In the genomic region with DNA sequence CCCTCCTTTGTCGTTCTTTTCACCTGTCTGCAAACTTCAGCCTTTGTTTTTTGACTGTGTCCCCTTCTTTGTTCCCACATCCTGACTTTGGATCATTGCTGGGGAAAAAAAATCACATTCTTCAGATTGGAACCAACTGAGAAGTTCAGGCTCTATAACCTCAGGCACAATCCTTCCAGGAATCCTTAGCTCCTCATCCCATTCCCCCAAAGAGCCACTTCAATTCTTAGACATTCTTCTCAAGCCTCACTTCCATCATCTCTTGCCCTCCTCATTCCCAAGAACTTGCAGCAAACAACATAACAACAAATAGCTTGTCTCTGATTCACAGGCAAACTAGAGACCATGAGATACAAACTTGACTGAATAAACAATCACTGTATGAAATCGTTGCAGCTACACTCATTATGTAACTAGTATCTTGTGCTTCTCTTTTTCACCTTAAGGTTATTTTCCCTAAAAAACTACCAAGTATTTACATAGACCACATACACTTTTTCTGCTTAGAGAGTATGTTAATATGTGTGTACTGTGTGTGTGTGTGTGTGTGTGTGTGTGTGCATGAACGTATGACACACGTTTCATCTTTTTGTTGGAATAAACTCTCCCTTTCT, we compare ENCODE assay signal across 23 cellular contexts. TPM values are rescaled to one million over a fixed set of nuclear protein-coding genes. Genes with fewer than 3 reads are reported as not detected.
A peak's percentile ranks its signal among the peaks of the same experiment; 100 is the strongest.
DNase-seq lines count a peak whose midpoint lies in the region; ATAC-seq and TF ChIP-seq lines count a peak whose summit lies in the region.
"Had no signal": no experiment of that assay in that cellular context is flagged by ENCODE, and none has a peak within 500 bp of the region (broad histone marks: within the 10 kb centered on the region; RNA-seq: fewer than 3 reads in every experiment).

No MANE protein-coding gene starts in this region.

- BruUV-seq in OCI-LY7 (replicated peaks; lab: Mats Ljungman, UMichigan) (no TSS peak), Calu3 (replicated peaks; lab: Mats Ljungman, UMichigan) (no TSS peak)

- H3K9me2 ChIP-seq in OCI-LY7 (ENCODE audit: insufficient read depth, low read length) = no peaks in the 10 kb centered on the region
- H3K9me2 ChIP-seq in hepatocyte (replicated peaks; ENCODE audit: insufficient read depth) = no peaks in the 10 kb centered on the region
- H3K9me2 ChIP-seq: SK-N-SH had no signal

- intact Hi-C loops in OCI-LY7 (cut with micrococcal nuclease; ENCODE audit: unreplicated experiment) = loop anchor here (10.0 kb wide), 2 partner anchors 345 to 375 kb away; no protein-coding TSS in a partner anchor
- intact Hi-C loops in Calu3 (cut with micrococcal nuclease; ENCODE audit: unreplicated experiment) = loop anchor here (5.0 kb wide), 3 partner anchors 73 to 348 kb away; a partner anchor contains a TSS
- intact Hi-C loops in left ventricle myocardium superior (cut with micrococcal nuclease) = loop anchor here (5.0 kb wide), 1 partner anchor 198 kb away; no protein-coding TSS in a partner anchor

- H3K23ac ChIP-seq in trophoblast cell (ENCODE audit: low read length) = no peak overlapping the region

- H2BK5ac ChIP-seq in trophoblast cell (ENCODE audit: low read depth, low read length, poor library complexity) = no peak overlapping the region

- no peak overlapping the region for H4K12ac ChIP-seq in trophoblast cell (ENCODE audit: low read depth, low read length)

- H2AFZ ChIP-seq in OCI-LY7 (ENCODE audit: low read length) = 0 out of 2 replicates have a peak overlapping the region, but pooled peaks have one; percentile 50
- H2AFZ ChIP-seq in trophoblast cell (ENCODE audit: insufficient read depth, low read length, poor library complexity) = no peak overlapping the region
- H2AFZ ChIP-seq in hepatocyte = no peak overlapping the region

- WGBS in trophoblast cell (ENCODE audit: extremely low coverage, insufficient coverage, insufficient read length) = no CpG with 5 or more reads among the region's 4 CpGs
- WGBS in hepatocyte (ENCODE audit: low lambda C conversion rate, missing lambda C conversion rate) = 68% methylated on average over 4 of the region's 4 CpGs

- TF ChIP-seq CTCF in OCI-LY7 (conservative IDR thresholded peaks at IDR 0.05; ENCODE audit: low read length) = no peak
- no peak for TF ChIP-seq CTCF in Calu3 (IDR thresholded peaks at IDR 0.05; ENCODE audit: unreplicated experiment)
- TF ChIP-seq CTCF in hepatocyte (IDR thresholded peaks at IDR 0.05; ENCODE audit: poor library complexity) = no peak

- no peaks in the 10 kb centered on the region for H3K9me3 Mint-ChIP-seq in Calu3 (ENCODE audit: low read depth, unreplicated experiment)
- H3K9me3 Mint-ChIP-seq: H9 had no signal

- H3K36me3 ChIP-seq in OCI-LY7 (ENCODE audit: insufficient read depth, low read length) (no peaks in the 10 kb centered on the region), trophoblast cell (ENCODE audit: control insufficient read depth in 1 of 2, insufficient read depth in 2 of 2, low read length in 2 of 2) (no peaks in the 10 kb centered on the region), hepatocyte (replicated peaks; ENCODE audit: insufficient read depth, low read depth) (no peaks in the 10 kb centered on the region)

- H3K4me1 ChIP-seq in OCI-LY7 (ENCODE audit: insufficient read depth, low read length, poor library complexity, severe bottlenecking) = peaks cover 14% of the 10 kb centered on the region
- no peaks in the 10 kb centered on the region for H3K4me1 ChIP-seq in trophoblast cell (ENCODE audit: control insufficient read depth in 1 of 2, insufficient read depth in 2 of 2, low read length in 2 of 2)
- no peaks in the 10 kb centered on the region for H3K4me1 ChIP-seq in hepatocyte (ENCODE audit: insufficient read depth)

- peaks cover 6% of the 10 kb centered on the region for H3K4me1 Mint-ChIP-seq in Calu3 (ENCODE audit: low read depth, unreplicated experiment)
- H3K4me1 Mint-ChIP-seq: IgD-negative memory B cell had no signal

- no peak overlapping the region for H2BK120ac ChIP-seq in trophoblast cell (ENCODE audit: insufficient read depth, low read length, poor library complexity)

- H3K27ac ChIP-seq in OCI-LY7 (ENCODE audit: low read depth, low read length, poor library complexity, severe bottlenecking) (no peak overlapping the region), trophoblast cell (ENCODE audit: low read depth, low read length) (no peak overlapping the region), hepatocyte (no peak overlapping the region)

- CTCF ChIA-PET in OCI-LY7 (lab: Charles Lee; ENCODE audit: unreplicated experiment) (interaction anchor here (0.7 kb wide), 1 partner anchor 235 kb away, joined by 3 read pairs; no protein-coding TSS in a partner anchor), Calu3 (lab: Charles Lee) (no interaction called here)

- H3K36me3 Mint-ChIP-seq in Calu3 (ENCODE audit: insufficient read depth, unreplicated experiment) = no peaks in the 10 kb centered on the region
- H3K36me3 Mint-ChIP-seq: IgD-negative memory B cell had no signal

- H4K20me1 ChIP-seq in OCI-LY7 (ENCODE audit: insufficient read depth, low read length) = no peaks in the 10 kb centered on the region
- no peaks in the 10 kb centered on the region for H4K20me1 ChIP-seq in hepatocyte (ENCODE audit: insufficient read depth, poor library complexity, severe bottlenecking)

- H3K9ac ChIP-seq in trophoblast cell (ENCODE audit: low read length) = no peak overlapping the region
- H3K9ac ChIP-seq: SK-N-SH had no signal

- DNase-seq in EH (ENCODE audit: low read depth) (peak; percentile 5), OCI-LY7 (ENCODE audit: low spot score) (no peak), fibroblast of peridontal ligament (ENCODE audit: extremely low read depth) (peak; percentile 6), trophoblast cell (peak; percentile 64 to 86), Calu3 (no peak), left ventricle myocardium superior (no peak), hepatocyte (ENCODE audit: low spot score) (no peak)
- DNase-seq: 8988T, GF-D8, H9, Kasumi-1, MM.1S, NCI-H1092 treated with DMSO at 0.1 percent for 48 hours, NCI-H146, NCI-H2029 treated with DMSO at 0.1 percent for 48 hours, NCI-H2171 treated with DMSO at 0.1 percent for 48 hours, NCI-H446, NCI-H526 treated with DMSO at 0.1 percent for 48 hours, SHP77 treated with DMSO at 0.1 percent for 48 hours, SK-N-SH had no signal

- no peak overlapping the region for H2AK5ac ChIP-seq in trophoblast cell (ENCODE audit: low read length)

- H3K14ac ChIP-seq in trophoblast cell (ENCODE audit: low read length) = no peak overlapping the region

- H4K8ac ChIP-seq in trophoblast cell (ENCODE audit: low read depth, low read length) = no peak overlapping the region

- POLR2A ChIA-PET in OCI-LY7 (lab: Charles Lee) = interaction anchor here (0.6 to 1.4 kb wide), 5 partner anchors 8 to 341 kb away, joined by 3 read pairs; no protein-coding TSS in a partner anchor

- H3K4me3 ChIP-seq in OCI-LY7 (ENCODE audit: low read depth, low read length, poor library complexity, severe bottlenecking) (no peak overlapping the region), trophoblast cell (ENCODE audit: low read depth, low read length) (no peak overlapping the region), hepatocyte (no peak overlapping the region)

- H3K27ac Mint-ChIP-seq in Calu3 (ENCODE audit: unreplicated experiment) = no peak overlapping the region
- H3K27ac Mint-ChIP-seq: B cell, H9 had no signal

- H3K4me3 Mint-ChIP-seq in Calu3 (ENCODE audit: low read depth, unreplicated experiment) = no peak overlapping the region
- H3K4me3 Mint-ChIP-seq: B cell, H9, IgD-negative memory B cell had no signal

- H3K18ac ChIP-seq in trophoblast cell (ENCODE audit: low read length) = no peak overlapping the region

- H3K4me2 ChIP-seq in OCI-LY7 (ENCODE audit: low read length) (no peak overlapping the region), trophoblast cell (ENCODE audit: low read length) (no peak overlapping the region), hepatocyte (no peak overlapping the region)
- H3K4me2 ChIP-seq: SK-N-SH had no signal

- H3K9me3 ChIP-seq in OCI-LY7 (ENCODE audit: low read length) (no peaks in the 10 kb centered on the region), trophoblast cell (ENCODE audit: insufficient read depth, low read depth, low read length) (no peaks in the 10 kb centered on the region), hepatocyte (ENCODE audit: low read depth) (no peaks in the 10 kb centered on the region)
- H3K9me3 ChIP-seq: SK-N-SH had no signal

- no peaks in the 10 kb centered on the region for H3K27me3 Mint-ChIP-seq in Calu3 (ENCODE audit: unreplicated experiment)

- no peak overlapping the region for H2BK12ac ChIP-seq in trophoblast cell (ENCODE audit: low read length)

- peaks cover under 1% of the 10 kb centered on the region for H3K79me1 ChIP-seq in trophoblast cell (ENCODE audit: low read length)

- ATAC-seq in left ventricle myocardium superior (no peak), GM21528 (IDR thresholded peaks at IDR 0.05; ENCODE audit: low FRiP score, unreplicated experiment) (no peak)

- H3K79me2 ChIP-seq in OCI-LY7 (ENCODE audit: insufficient read depth, low read depth, low read length) (no peaks in the 10 kb centered on the region), trophoblast cell (ENCODE audit: control insufficient read depth, insufficient read depth, low read length, poor library complexity) (no peaks in the 10 kb centered on the region), hepatocyte (no peaks in the 10 kb centered on the region)

- H3K4ac ChIP-seq in trophoblast cell (ENCODE audit: low read depth, low read length) = no peak overlapping the region

- H4K91ac ChIP-seq in trophoblast cell (ENCODE audit: low read depth, low read length) = no peak overlapping the region

- H3K27me3 ChIP-seq in trophoblast cell (ENCODE audit: insufficient read depth, low read length) (no peaks in the 10 kb centered on the region), hepatocyte (no peaks in the 10 kb centered on the region)

RNA-seq across cellular contexts. Expression of a gene that starts 26.4 kb away (rescaled TPM):
- 52.7 and 67.4 TPM in 2 replicates for total RNA-seq in OCI-LY7 (2014; rRNA removed; shearing (Covaris generic))
- total RNA-seq in OCI-LY7 (2022) (106 and 108 TPM in 2 replicates), Calu3 (2022) (27.1 and 33.0 TPM in 2 replicates), left ventricle myocardium superior (12.8 TPM), hepatocyte (25.0 and 28.2 TPM in 2 replicates)
- polyA plus RNA-seq in trophoblast cell (2013) = 35.6 and 35.8 TPM in 2 replicates
- 11.2 and 14.8 TPM in 2 replicates for polyA plus RNA-seq in hepatocyte

Comparison
In these comparisons a context has a peak if more than half of its experiments do, and no peak if none do; other contexts are left out.
1. DNase-seq: peak in EH (single experiment), fibroblast of peridontal ligament (single experiment) and trophoblast cell (2 of 2); none in OCI-LY7 (single experiment), Calu3 (single experiment), left ventricle myocardium superior (single experiment) and hepatocyte (single experiment).